Comparison of ENCODE assay signal across 9 cellular contexts in the genomic region with DNA sequence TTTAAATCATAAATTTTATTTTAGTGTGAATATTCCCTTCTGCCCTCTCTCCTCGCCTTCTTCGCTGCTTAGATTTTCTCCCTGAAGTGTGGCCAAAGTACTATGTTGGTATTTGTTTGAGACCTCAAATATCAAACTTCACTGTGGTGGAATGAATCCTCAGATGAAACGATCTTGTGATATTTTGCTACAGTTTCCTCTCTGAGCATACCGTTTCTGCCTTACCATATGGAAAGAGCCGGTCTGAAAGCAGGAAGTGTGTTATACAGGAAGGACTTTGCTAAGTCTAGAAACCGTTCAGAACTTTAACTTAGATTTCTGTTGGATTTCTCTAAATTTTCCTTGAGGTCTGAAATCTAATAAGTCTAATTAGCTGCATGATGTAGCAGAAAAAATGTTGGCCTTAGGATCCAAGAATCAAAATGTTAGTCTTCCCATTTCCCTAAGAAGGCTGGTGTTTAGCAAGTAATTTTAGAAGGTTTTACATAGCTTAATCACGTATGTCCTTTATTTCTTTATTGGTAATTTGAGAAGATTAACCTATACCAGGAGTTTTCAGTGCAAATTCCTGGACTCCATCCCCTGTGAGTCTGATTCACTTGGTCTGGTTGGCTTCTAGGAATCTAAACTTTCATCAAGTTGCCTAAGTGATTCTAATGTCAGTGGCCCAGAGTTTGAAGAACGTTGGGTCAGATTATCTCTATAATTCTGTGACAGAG. TPM values are rescaled to one million over a fixed set of nuclear protein-coding genes. Genes with fewer than 3 reads are reported as not detected.
DNase-seq lines count a peak whose midpoint lies in the region; ATAC-seq and TF ChIP-seq lines count a peak whose summit lies in the region.
"Had no signal": no experiment of that assay in that cellular context is flagged by ENCODE, and none has a peak within 500 bp of the region (broad histone marks: within the 10 kb centered on the region; RNA-seq: fewer than 3 reads in every experiment).

No MANE protein-coding gene starts in this region.

- WGBS in smooth muscle cell (ENCODE audit: low lambda C conversion rate): 47% methylated on average over 8 of the region's 8 CpGs

- POLR2A ChIA-PET in OCI-LY7 (lab: Charles Lee): interaction anchor here (0.6 to 1.5 kb wide), 2 partner anchors 10 to 652 kb away, joined by 3 to 4 read pairs; no protein-coding TSS in a partner anchor
- POLR2A ChIA-PET in CD4-positive, alpha-beta memory T cell (lab: Charles Lee; ENCODE audit: partially characterized antibody): no interaction called here

- intact Hi-C loops in OCI-LY7 (cut with micrococcal nuclease; ENCODE audit: unreplicated experiment): no loop called here
- intact Hi-C loops in CD4-positive, alpha-beta memory T cell (cut with micrococcal nuclease): no loop called here

- H3K27ac ChIP-seq in smooth muscle cell (ENCODE audit: low read depth) (peak overlapping the region; percentile 98), OCI-LY7 (ENCODE audit: low read depth, low read length, poor library complexity, severe bottlenecking) (no peak overlapping the region)
- H3K27ac ChIP-seq in CD4-positive, alpha-beta memory T cell (ENCODE audit: low read depth, low read length): no peak overlapping the region

- CTCF ChIA-PET in OCI-LY7 (lab: Charles Lee; ENCODE audit: unreplicated experiment): no interaction called here
- CTCF ChIA-PET in CD4-positive, alpha-beta memory T cell (lab: Charles Lee; ENCODE audit: partially characterized antibody): no interaction called here

- no peaks in the 10 kb centered on the region for H3K27me3 Mint-ChIP-seq in T-helper 2 cell treated with Interferon-gamma antibody and Interleukin-4, amounts not matched to agents 5 μg/mL and 100 μg/mL, for 36 hours (ENCODE audit: low read depth)
- H3K27me3 Mint-ChIP-seq in CD4-positive, alpha-beta memory T cell: no peaks in the 10 kb centered on the region

- H3K4me3 ChIP-seq in fibroblast of mammary gland (ENCODE audit: control insufficient read depth, low read depth, low read length): no peak overlapping the region
- H3K4me3 ChIP-seq in smooth muscle cell: no peak overlapping the region
- no peak overlapping the region for H3K4me3 ChIP-seq in OCI-LY7 (ENCODE audit: low read depth, low read length, poor library complexity, severe bottlenecking)
- no peak overlapping the region for H3K4me3 ChIP-seq in CD4-positive, alpha-beta memory T cell (ENCODE audit: low read length in 2 of 2)
- H3K4me3 ChIP-seq: MG63 had no signal

- no peak overlapping the region for H2AFZ ChIP-seq in smooth muscle cell (ENCODE audit: low read depth)
- H2AFZ ChIP-seq in OCI-LY7 (ENCODE audit: low read length): no peak overlapping the region

- H4K20me1 ChIP-seq in smooth muscle cell (ENCODE audit: low read depth) (no peaks in the 10 kb centered on the region), OCI-LY7 (ENCODE audit: insufficient read depth, low read length) (no peaks in the 10 kb centered on the region)

- H3K4me2 ChIP-seq in smooth muscle cell (peak overlapping the region; percentile 52), OCI-LY7 (ENCODE audit: low read length) (no peak overlapping the region)

- BruUV-seq in OCI-LY7 (replicated peaks; lab: Mats Ljungman, UMichigan): no TSS peak

- H3K9ac ChIP-seq in smooth muscle cell (ENCODE audit: low read depth): peak overlapping the region; percentile 38

- H3K9me3 ChIP-seq in smooth muscle cell (replicated peaks; ENCODE audit: low read depth) (no peaks in the 10 kb centered on the region), OCI-LY7 (ENCODE audit: low read length) (no peaks in the 10 kb centered on the region)
- no peaks in the 10 kb centered on the region for H3K9me3 ChIP-seq in CD4-positive, alpha-beta memory T cell (ENCODE audit: control insufficient read depth in 1 of 2, low read length in 2 of 2)
- H3K9me3 ChIP-seq: MG63 had no signal

- H3K27me3 ChIP-seq in smooth muscle cell (ENCODE audit: low read depth): no peaks in the 10 kb centered on the region
- H3K27me3 ChIP-seq in CD4-positive, alpha-beta memory T cell (ENCODE audit: insufficient read depth, low read length): no peaks in the 10 kb centered on the region
- H3K27me3 ChIP-seq: MG63 had no signal

- DNase-seq in T-helper 2 cell treated with Interferon-gamma antibody and Interleukin-4, amounts not matched to agents 5 μg/mL and 100 μg/mL, for 36 hours (ENCODE audit: low spot score): no peak
- DNase-seq in T-helper 2 cell (no peak), fibroblast of mammary gland (ENCODE audit: low read depth) (peak; percentile 71), smooth muscle cell (lab: John Stamatoyannopoulos, UW; ENCODE audit: unreplicated experiment) (no peak), hippocampal formation (lab: John Stamatoyannopoulos, UW) (no peak), OCI-LY7 (ENCODE audit: low spot score) (no peak)
- DNase-seq in CD4-positive, alpha-beta memory T cell: no peak
- DNase-seq: MG63 had no signal

- H3K79me2 ChIP-seq in smooth muscle cell (ENCODE audit: low read depth) (peaks cover 27% of the 10 kb centered on the region), OCI-LY7 (ENCODE audit: insufficient read depth, low read depth, low read length) (no peaks in the 10 kb centered on the region)

- peak; percentile 66 for ATAC-seq in SK-N-SH treated with all-trans-retinoic acid at 6 μM for 48 hours

- H3K36me3 ChIP-seq in smooth muscle cell (ENCODE audit: low read depth) (no peaks in the 10 kb centered on the region), OCI-LY7 (ENCODE audit: insufficient read depth, low read length) (peaks cover 26% of the 10 kb centered on the region)
- no peaks in the 10 kb centered on the region for H3K36me3 ChIP-seq in CD4-positive, alpha-beta memory T cell (ENCODE audit: insufficient read depth, low read length)

- H3K4me1 ChIP-seq in smooth muscle cell (ENCODE audit: low read depth) (peaks cover 16% of the 10 kb centered on the region), OCI-LY7 (ENCODE audit: insufficient read depth, low read length, poor library complexity, severe bottlenecking) (peaks cover 16% of the 10 kb centered on the region)
- no peaks in the 10 kb centered on the region for H3K4me1 ChIP-seq in CD4-positive, alpha-beta memory T cell (ENCODE audit: insufficient read depth, low read length)

- peak overlapping the region; percentile 56 for H3K27ac Mint-ChIP-seq in T-helper 2 cell treated with Interferon-gamma antibody and Interleukin-4, amounts not matched to agents 5 μg/mL and 100 μg/mL, for 36 hours
- peak overlapping the region in 1 of 7 donors; percentile 57 for H3K27ac Mint-ChIP-seq in CD4-positive, alpha-beta memory T cell

- H3K9me3 Mint-ChIP-seq in T-helper 2 cell treated with Interferon-gamma antibody and Interleukin-4, amounts not matched to agents 5 μg/mL and 100 μg/mL, for 36 hours: no peaks in the 10 kb centered on the region
- peaks cover 0 to 11% (median 2%) of the 10 kb centered on the region in 8 donors for H3K9me3 Mint-ChIP-seq in CD4-positive, alpha-beta memory T cell

- peaks cover 24% of the 10 kb centered on the region for H3K4me1 Mint-ChIP-seq in T-helper 2 cell treated with Interferon-gamma antibody and Interleukin-4, amounts not matched to agents 5 μg/mL and 100 μg/mL, for 36 hours (ENCODE audit: low read depth)
- H3K4me1 Mint-ChIP-seq in CD4-positive, alpha-beta memory T cell: peaks cover 6 to 10% (median 7%) of the 10 kb centered on the region in 4 donors

- H3K4me3 Mint-ChIP-seq in T-helper 2 cell treated with Interferon-gamma antibody and Interleukin-4, amounts not matched to agents 5 μg/mL and 100 μg/mL, for 36 hours: peak overlapping the region; percentile 41
- peak overlapping the region in 1 of 8 donors; percentile 37 for H3K4me3 Mint-ChIP-seq in CD4-positive, alpha-beta memory T cell

- no peaks in the 10 kb centered on the region for H3K9me2 ChIP-seq in OCI-LY7 (ENCODE audit: insufficient read depth, low read length)

- peaks cover 27% of the 10 kb centered on the region for H3F3A ChIP-seq in smooth muscle cell (ENCODE audit: low read depth)

- TF ChIP-seq CTCF in fibroblast of mammary gland (conservative IDR thresholded peaks at IDR 0.05; ENCODE audit: control insufficient read depth, insufficient read depth, low read depth, low read length) (no peak), smooth muscle cell (IDR thresholded peaks at IDR 0.05; ENCODE audit: borderline replicate concordance, insufficient read depth, poor library complexity, severe bottlenecking) (no peak), OCI-LY7 (conservative IDR thresholded peaks at IDR 0.05; ENCODE audit: low read length) (no peak)

- peaks cover 46% of the 10 kb centered on the region for H3K36me3 Mint-ChIP-seq in T-helper 2 cell treated with Interferon-gamma antibody and Interleukin-4, amounts not matched to agents 5 μg/mL and 100 μg/mL, for 36 hours (ENCODE audit: low read depth)
- peaks cover 61 to 74% of the 10 kb centered on the region in 2 donors for H3K36me3 Mint-ChIP-seq in CD4-positive, alpha-beta memory T cell

TF ChIP-seq in SK-N-SH treated with all-trans-retinoic acid at 6 μM for 48 hours, 23 proteins besides CTCF, POLR2A, EP300 and RAD21:
- TF ChIP-seq ZC3H10 (CRISPR knock-in tag; IDR thresholded peaks at IDR 0.05) (0 out of 2 replicates have a peak, but pooled peaks have one; percentile 42), ESRRG (CRISPR knock-in tag; IDR thresholded peaks at IDR 0.05) (no peak)

RNA-seq across cellular contexts. Expression of a gene that starts 30.7 kb away (rescaled TPM):
- total RNA-seq in smooth muscle cell (32.5 and 33.4 TPM in 2 replicates), OCI-LY7 (2022) (26.2 and 28.7 TPM in 2 replicates)
- 30.9 and 33.0 TPM in 2 replicates for polyA plus RNA-seq in smooth muscle cell
- 13.4 and 18.1 TPM in 2 replicates for total RNA-seq in OCI-LY7 (2014; rRNA removed; shearing (Covaris generic))
- total RNA-seq in CD4-positive, alpha-beta memory T cell: 10 to 100 TPM; 32.8 to 35.7 TPM
- 10 to 100 TPM; 19.0 to 22.6 TPM for polyA plus RNA-seq in CD4-positive, alpha-beta memory T cell

RNA-seq across cellular contexts. Expression of a gene that starts 31.5 kb away (rescaled TPM):
- 145 and 175 TPM in 2 replicates for total RNA-seq in smooth muscle cell
- 50.3 and 76.0 TPM in 2 replicates for polyA plus RNA-seq in smooth muscle cell
- total RNA-seq in OCI-LY7 (2014; rRNA removed; shearing (Covaris generic)): 57.6 and 64.7 TPM in 2 replicates
- 69.7 and 85.4 TPM in 2 replicates for total RNA-seq in OCI-LY7 (2022)
- 10 to 100 TPM; 36.4 to 40.7 TPM for total RNA-seq in CD4-positive, alpha-beta memory T cell
- 10 to 100 TPM in 1 of 2 donors, 1 to 10 TPM in 1; 3.9 to 10.9 TPM for polyA plus RNA-seq in CD4-positive, alpha-beta memory T cell
